Comparison of ENCODE assay signal across 1 cellular context in genomic region chr10:31074357-31075065, GRCh38.
TF ChIP-seq lines count a peak whose summit lies in the region.

No MANE protein-coding gene starts in this region.

TF ChIP-seq in H1, 55 proteins besides CTCF, POLR2A, EP300 and RAD21:
- TF ChIP-seq CTBP2 (IDR thresholded peaks at IDR 0.05; ENCODE audit: borderline replicate concordance, insufficient read depth, insufficient read length, low read length): no peak
- TF ChIP-seq CHD2 (IDR thresholded peaks at IDR 0.05; ENCODE audit: low read length): no peak
- TF ChIP-seq RFX5 (IDR thresholded peaks at IDR 0.05; ENCODE audit: borderline replicate concordance, low read depth, low read length): no peak
- no peak for TF ChIP-seq SUZ12 (IDR thresholded peaks at IDR 0.05; ENCODE audit: low read length)
- no peak for TF ChIP-seq BCL11A (IDR thresholded peaks at IDR 0.05; ENCODE audit: low read depth in 2 of 2, low read length in 2 of 2)
- TF ChIP-seq MAX (IDR thresholded peaks at IDR 0.05): no peak
- TF ChIP-seq GABPA (IDR thresholded peaks at IDR 0.05; ENCODE audit: borderline replicate concordance, insufficient read depth, low read length): no peak
